21 cellular contexts compared by ENCODE assay signal in the genomic region with DNA sequence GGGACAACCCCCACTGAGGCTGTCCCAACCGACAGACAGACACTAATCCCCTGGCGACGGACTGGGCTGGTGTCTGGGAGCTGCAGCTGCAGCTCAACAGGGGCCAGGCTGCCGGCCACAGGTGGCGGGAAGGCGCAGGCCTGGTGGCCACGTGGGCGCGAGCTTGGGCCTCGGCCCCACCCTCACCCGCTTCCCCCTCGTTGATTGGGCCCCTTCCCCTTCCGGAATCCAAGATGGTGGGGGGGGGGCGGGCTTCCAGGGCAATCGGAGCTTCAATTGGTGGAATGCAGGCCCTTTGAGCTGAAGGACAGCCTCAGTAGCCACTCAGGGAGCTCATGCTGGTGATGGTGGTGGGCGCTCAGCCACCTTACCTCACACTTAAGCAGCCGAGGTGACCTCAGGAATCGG. TPM values are rescaled to one million over a fixed set of nuclear protein-coding genes. Genes with fewer than 3 reads are reported as not detected.
DNase-seq lines count a peak whose midpoint lies in the region; ATAC-seq, FAIRE-seq and TF ChIP-seq lines count a peak whose summit lies in the region.
"Had no signal": no experiment of that assay in that cellular context is flagged by ENCODE, and none has a peak within 500 bp of the region (broad histone marks: within the 10 kb centered on the region; RNA-seq: fewer than 3 reads in every experiment).

No MANE protein-coding gene starts in this region.

- no peak overlapping the region for H3K9ac ChIP-seq in K562 (ENCODE audit: insufficient read depth in 1 of 2, low read depth in 2 of 2, low read length in 2 of 2)

- TF ChIP-seq RAD21 in K562 (CRISPR knock-in tag; conservative IDR thresholded peaks at IDR 0.05 in 1 of 2, IDR thresholded peaks at IDR 0.05 in 1 of 2): no peak

- peaks cover 3 to 11% of the 10 kb centered on the region in 2 experiments; a peak in 3 of 5 replicates for H3K4me1 ChIP-seq in K562 (replicated peaks in 1 of 2; ENCODE audit: control insufficient read depth in 2 of 2, insufficient read depth in 2 of 2, low read length in 2 of 2)
- H3K4me1 ChIP-seq: BE2C had no signal

- H3K36me3 ChIP-seq in K562 (ENCODE audit: control insufficient read depth, insufficient read depth, low read length): no peaks in the 10 kb centered on the region
- H3K36me3 ChIP-seq: BE2C had no signal

- H4K20me1 ChIP-seq in K562 (replicated peaks; ENCODE audit: control insufficient read depth, insufficient read depth, low read length): no peaks in the 10 kb centered on the region

- peaks cover under 1 to 16% of the 10 kb centered on the region in 2 experiments; a peak in 3 of 5 replicates for H3K27me3 ChIP-seq in K562 (ENCODE audit: control insufficient read depth in 2 of 2, insufficient read depth in 2 of 2, low read length in 2 of 2)
- H3K27me3 ChIP-seq: BE2C had no signal

- CTCF ChIA-PET in K562 (lab: Yijun Ruan, JAX; ENCODE audit: low intra/inter-chr PET ratio): no interaction called here

- peak overlapping the region; percentile 80 for H2AFZ ChIP-seq in K562 (ENCODE audit: low read depth, low read length)

- TF ChIP-seq CTCF in K562 (IDR thresholded peaks at IDR 0.05 in 2 of 3, conservative IDR thresholded peaks at IDR 0.05 in 1 of 3; ENCODE audit: insufficient read depth in 2 of 3, low read depth in 1 of 3, low read length in 3 of 3): no peak

- ATAC-seq in K562 (peak; percentile 82), HG03025 (IDR thresholded peaks at IDR 0.05; ENCODE audit: low FRiP score, unreplicated experiment) (no peak), GM21515 (IDR thresholded peaks at IDR 0.05; ENCODE audit: unreplicated experiment) (no peak)
- ATAC-seq: Panc1 had no signal

- no peak for TF ChIP-seq EP300 in K562 (IDR thresholded peaks at IDR 0.05; ENCODE audit: low read length)

- intact Hi-C loops in K562 (cut with micrococcal nuclease): no loop called here

- DNase-seq in NCI-H2227 (lab: John Stamatoyannopoulos, UW; ENCODE audit: unreplicated experiment) (peak; percentile 23), NCI-H2227 treated with DMSO at 0.1 percent for 48 hours (lab: John Stamatoyannopoulos, UW) (no peak), K562 (ENCODE audit: extremely low read depth in 1 of 4, low spot score in 3 of 4) (peak; percentile 20 to 87 (median 68)), iPS-NIHi7 (ENCODE audit: extremely low spot score) (peak; percentile 71), NCI-H1105 (lab: John Stamatoyannopoulos, UW) (no peak)
- DNase-seq in stimulated activated CD4-positive, alpha-beta T cell treated with anti-CD3 and anti-CD28 coated beads, Interleukin-2, amount 100 ng/mL, for 24 hours: no peak
- DNase-seq: BE2C; CD4-positive, alpha-beta T cell; DMS53; Karpas-422; MM.1S; NCI-H187 treated with DMSO at 0.1 percent for 48 hours; NCI-H2171; NCI-H510A; Right ventricle myocardium superior had no signal

- in situ Hi-C loops in K562 (cut with MboI): loop anchor here (25.0 kb wide), 1 partner anchor 669 kb away; no protein-coding TSS in a partner anchor

- H3K27ac ChIP-seq in K562 (ENCODE audit: extremely low read depth, low read depth, low read length): no peak overlapping the region
- H3K27ac ChIP-seq: 22Rv1 had no signal

- TF ChIP-seq POLR2A in K562 (conservative IDR thresholded peaks at IDR 0.05): no peak

- no peak for FAIRE-seq in K562 (lab: Jason Lieb, UNC)
- FAIRE-seq: GM19239 had no signal

- H3K4me2 ChIP-seq in K562 (ENCODE audit: insufficient read depth, low read length): no peak overlapping the region

- H3K9me3 ChIP-seq in K562 (replicated peaks; ENCODE audit: control insufficient read depth, insufficient read depth, low read depth, low read length): no peaks in the 10 kb centered on the region
- H3K9me3 ChIP-seq: BE2C had no signal

- no peaks in the 10 kb centered on the region for H3K9me1 ChIP-seq in K562 (ENCODE audit: control insufficient read depth, insufficient read depth, low read length)

- BruUV-seq in K562 (replicated peaks; lab: Mats Ljungman, UMichigan): no TSS peak

- H3K79me2 ChIP-seq in K562 (ENCODE audit: control insufficient read depth, insufficient read depth, low read length): no peaks in the 10 kb centered on the region

- 21% methylated on average over 8 of the region's 18 CpGs for WGBS in K562 (ENCODE audit: insufficient coverage, low coverage, missing lambda C conversion rate)

- POLR2A ChIA-PET in K562 (lab: Yijun Ruan, JAX): interaction anchor here (1.2 kb wide), 1 partner anchor 17 kb away, joined by 4 read pairs; no protein-coding TSS in a partner anchor

- H3K4me3 ChIP-seq in K562: no peak overlapping the region

TF ChIP-seq in K562, 482 proteins besides CTCF, POLR2A, EP300 and RAD21 (continues in another document):
- TF ChIP-seq, protein P1, sequence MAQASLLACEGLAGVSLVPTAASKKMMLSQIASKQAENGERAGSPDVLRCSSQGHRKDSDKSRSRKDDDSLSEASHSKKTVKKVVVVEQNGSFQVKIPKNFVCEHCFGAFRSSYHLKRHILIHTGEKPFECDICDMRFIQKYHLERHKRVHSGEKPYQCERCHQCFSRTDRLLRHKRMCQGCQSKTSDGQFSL (CRISPR knock-in tag; IDR thresholded peaks at IDR 0.05): peak; percentile 82
- TF ChIP-seq, protein P1 (tag; IDR thresholded peaks at IDR 0.05): peak in 1 of 2 experiments; percentile 59; a peak in 1 of 4 replicates
- no peak for TF ChIP-seq ZEB2 (IDR thresholded peaks at IDR 0.05)
- TF ChIP-seq, protein P2, sequence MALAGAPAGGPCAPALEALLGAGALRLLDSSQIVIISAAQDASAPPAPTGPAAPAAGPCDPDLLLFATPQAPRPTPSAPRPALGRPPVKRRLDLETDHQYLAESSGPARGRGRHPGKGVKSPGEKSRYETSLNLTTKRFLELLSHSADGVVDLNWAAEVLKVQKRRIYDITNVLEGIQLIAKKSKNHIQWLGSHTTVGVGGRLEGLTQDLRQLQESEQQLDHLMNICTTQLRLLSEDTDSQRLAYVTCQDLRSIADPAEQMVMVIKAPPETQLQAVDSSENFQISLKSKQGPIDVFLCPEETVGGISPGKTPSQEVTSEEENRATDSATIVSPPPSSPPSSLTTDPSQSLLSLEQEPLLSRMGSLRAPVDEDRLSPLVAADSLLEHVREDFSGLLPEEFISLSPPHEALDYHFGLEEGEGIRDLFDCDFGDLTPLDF (CRISPR knock-in tag; IDR thresholded peaks at IDR 0.05): no peak
- no peak for TF ChIP-seq KLF6 (CRISPR knock-in tag; IDR thresholded peaks at IDR 0.05; ENCODE audit: borderline replicate concordance)
- no peak for TF ChIP-seq ZNF197 (CRISPR knock-in tag; IDR thresholded peaks at IDR 0.05; ENCODE audit: low read depth)
- no peak for TF ChIP-seq BRF1 (IDR thresholded peaks at IDR 0.05; ENCODE audit: borderline replicate concordance, extremely low read depth, insufficient read length)
- TF ChIP-seq RBBP5 (IDR thresholded peaks at IDR 0.05; ENCODE audit: borderline replicate concordance, insufficient read depth, low read length, poor library complexity, severe bottlenecking): no peak
- no peak for TF ChIP-seq TCFL5 (CRISPR knock-in tag; conservative IDR thresholded peaks at IDR 0.05)

RNA-seq across cellular contexts. Expression of a gene that starts 8.7 kb away (rescaled TPM):
- total RNA-seq in K562 (2011; cell fraction: chromatin; rRNA removed; ENCODE audit: low replicate concordance): not detected in 2 replicates
- total RNA-seq in K562 (2011; cell fraction: nucleolus; rRNA removed): not detected in 2 replicates
- total RNA-seq in K562 (2011; cell fraction: nucleoplasm; rRNA removed): not detected in 2 replicates
- total RNA-seq in K562 (2014; rRNA removed) (not detected in 2 replicates), K562 (2014; rRNA removed; fragmentation: Illumina TruSeq; extraction: Trizol) (not detected in 2 replicates), K562 (2015; rRNA removed; fragmentation: Illumina TruSeq; extraction: Trizol) (not detected in 2 replicates), K562 (2021) (not detected in 2 replicates)
- polyA plus RNA-seq in K562 (2011; rRNA removed) (not detected in 2 replicates), K562 (2014; fragmentation: Illumina TruSeq; extraction: Trizol) (not detected in 2 replicates), K562 (2014; fragmentation: Nextera tagmentation; extraction: Ambion mirVana) (not detected), K562 (2014; rRNA removed) (not detected in 2 replicates)
- polyA plus RNA-seq in K562 (2011; cell fraction: cytosol; rRNA removed): not detected in 2 replicates
- polyA plus RNA-seq in K562 (2011; cell fraction: nucleus; rRNA removed): not detected in 2 replicates
- 0.06 TPM in 1 of 2 replicates, not detected in the other for polyA plus RNA-seq in K562 (2012)
- not detected in 2 replicates for polyA minus RNA-seq in K562 (2011; rRNA and poly(A)+ RNA removed)
- not detected in 2 replicates for polyA minus RNA-seq in K562 (2011; cell fraction: cytosol; rRNA and poly(A)+ RNA removed)
- polyA minus RNA-seq in K562 (2011; cell fraction: nucleus; rRNA and poly(A)+ RNA removed): not detected in 2 replicates
- total RNA-seq: CD4-positive, alpha-beta T cell; Right ventricle myocardium superior; T-helper 1 cell treated with Interleukin-12 subunit alpha and Interleukin-12 subunit beta and Interleukin-4 antibody, amounts not matched to agents 30 ng/mL and 1 ng/mL, for 36 hours had no signal

RNA-seq across cellular contexts. Expression of a gene that starts 43.8 kb away (rescaled TPM):
- total RNA-seq in K562 (2011; cell fraction: chromatin; rRNA removed; ENCODE audit: low replicate concordance): not detected in 2 replicates
- total RNA-seq in K562 (2011; cell fraction: nucleolus; rRNA removed): not detected in 2 replicates
- total RNA-seq in K562 (2011; cell fraction: nucleoplasm; rRNA removed): not detected in 2 replicates
- total RNA-seq in K562 (2014; rRNA removed) (not detected in 2 replicates), K562 (2014; rRNA removed; fragmentation: Illumina TruSeq; extraction: Trizol) (not detected in 2 replicates), K562 (2015; rRNA removed; fragmentation: Illumina TruSeq; extraction: Trizol) (not detected in 2 replicates), K562 (2021) (0.13 and 0.18 TPM in 2 replicates)
- polyA plus RNA-seq in K562 (2011; rRNA removed) (not detected in 2 replicates), K562 (2014; fragmentation: Illumina TruSeq; extraction: Trizol) (not detected in 2 replicates), K562 (2014; fragmentation: Nextera tagmentation; extraction: Ambion mirVana) (not detected), K562 (2014; rRNA removed) (not detected in 2 replicates)
- not detected in 2 replicates for polyA plus RNA-seq in K562 (2011; cell fraction: cytosol; rRNA removed)
- polyA plus RNA-seq in K562 (2011; cell fraction: nucleus; rRNA removed): not detected in 2 replicates
- polyA plus RNA-seq in K562 (2012): 0.03 TPM in 1 of 2 replicates, not detected in the other
- polyA minus RNA-seq in K562 (2011; rRNA and poly(A)+ RNA removed): not detected in 2 replicates
- not detected in 2 replicates for polyA minus RNA-seq in K562 (2011; cell fraction: cytosol; rRNA and poly(A)+ RNA removed)
- polyA minus RNA-seq in K562 (2011; cell fraction: nucleus; rRNA and poly(A)+ RNA removed): not detected in 2 replicates
- total RNA-seq: T-helper 1 cell treated with Interleukin-12 subunit alpha and Interleukin-12 subunit beta and Interleukin-4 antibody, amounts not matched to agents 30 ng/mL and 1 ng/mL, for 36 hours had no signal

Comparison
In these comparisons a context has a peak if more than half of its experiments do, and no peak if none do; other contexts are left out.
1. DNase-seq: peak in NCI-H2227 (single experiment), K562 (4 of 4) and iPS-NIHi7 (single experiment); none in NCI-H2227 treated with DMSO at 0.1 percent for 48 hours (single experiment), NCI-H1105 (single experiment) and stimulated activated CD4-positive, alpha-beta T cell treated with anti-CD3 and anti-CD28 coated beads, Interleukin-2, amount 100 ng/mL, for 24 hours (0 of 2).